8 cellular contexts compared by ENCODE assay signal in genomic region chr11:66727282-66727882, GRCh38. TPM values are rescaled to one million over a fixed set of nuclear protein-coding genes. Genes with fewer than 3 reads are reported as not detected.
DNase-seq lines count a peak whose midpoint lies in the region; ATAC-seq and TF ChIP-seq lines count a peak whose summit lies in the region.

No MANE protein-coding gene starts in this region.

- WGBS in gastroesophageal sphincter (ENCODE audit: low coverage in 1 of 2), 2 donors, result 0% methylated on average over 4 of the region's 58 CpGs; no CpG with 5 or more reads in 1 of the 2 donors

- no peak overlapping the region for H3K27ac Mint-ChIP-seq in activated T-cell treated with anti-CD3 and anti-CD28 coated beads, Interleukin-2, amount 50 U/mL, for 24 hours

- H2AFZ ChIP-seq in osteoblast (ENCODE audit: low read length), result peak overlapping the region; percentile 70

- peaks cover 15% of the 10 kb centered on the region for H3K4me1 Mint-ChIP-seq in activated T-cell treated with anti-CD3 and anti-CD28 coated beads, Interleukin-2, amount 50 U/mL, for 24 hours (ENCODE audit: low read depth)

- H3K79me2 ChIP-seq in osteoblast (ENCODE audit: insufficient read depth, low read length), result no peaks in the 10 kb centered on the region

- no peaks in the 10 kb centered on the region for H4K20me1 ChIP-seq in osteoblast (ENCODE audit: insufficient read depth, low read length)

- no peak for TF ChIP-seq EP300 in gastroesophageal sphincter (IDR thresholded peaks at IDR 0.05)

- H3K9me3 ChIP-seq in gastroesophageal sphincter (no peaks in the 10 kb centered on the region), osteoblast (ENCODE audit: low read depth, low read length) (no peaks in the 10 kb centered on the region)

- H3K36me3 Mint-ChIP-seq in activated T-cell treated with anti-CD3 and anti-CD28 coated beads, Interleukin-2, amount 50 U/mL, for 24 hours (ENCODE audit: low read depth), result no peaks in the 10 kb centered on the region

- peaks cover 39% of the 10 kb centered on the region for H3K27me3 ChIP-seq in gastroesophageal sphincter
- peaks cover 72% of the 10 kb centered on the region for H3K27me3 ChIP-seq in osteoblast (ENCODE audit: insufficient read depth, low read length)

- peak; percentile 63 for ATAC-seq in gastroesophageal sphincter
- ATAC-seq in HG02885 (IDR thresholded peaks at IDR 0.05; ENCODE audit: poor library complexity, unreplicated experiment), result no peak
- ATAC-seq in GM18861 (IDR thresholded peaks at IDR 0.05; ENCODE audit: unreplicated experiment), result no peak

- in situ Hi-C loops in KBM-7 (cut with MboI; ENCODE audit: low pct_unique_long_range_greater_than_20kb, low sequenced_read_pairs), result no loop called here

- H3K36me3 ChIP-seq in gastroesophageal sphincter (no peaks in the 10 kb centered on the region), osteoblast (ENCODE audit: insufficient read depth, low read length) (no peaks in the 10 kb centered on the region)

- no peaks in the 10 kb centered on the region for H3K9me3 Mint-ChIP-seq in activated T-cell treated with anti-CD3 and anti-CD28 coated beads, Interleukin-2, amount 50 U/mL, for 24 hours

- peak; percentile 36 for DNase-seq in DMS53 treated with DMSO at 0.1 percent for 48 hours (lab: John Stamatoyannopoulos, UW; ENCODE audit: unreplicated experiment)
- peak; percentile 61 for DNase-seq in KBM-7
- peak; percentile 49 for DNase-seq in activated T-cell treated with anti-CD3 and anti-CD28 coated beads, Interleukin-2, amount 50 U/mL, for 24 hours
- peak; percentile 90 for DNase-seq in osteoblast (ENCODE audit: insufficient read length, low spot score, missing footprints)
- no peak for DNase-seq in GM19240 (ENCODE audit: insufficient read length, low spot score)

- H3K4me3 Mint-ChIP-seq in activated T-cell treated with anti-CD3 and anti-CD28 coated beads, Interleukin-2, amount 50 U/mL, for 24 hours, result peak overlapping the region; percentile 37

- peaks cover 74% of the 10 kb centered on the region for H3K27me3 Mint-ChIP-seq in activated T-cell treated with anti-CD3 and anti-CD28 coated beads, Interleukin-2, amount 50 U/mL, for 24 hours

- TF ChIP-seq POLR2A in gastroesophageal sphincter (IDR thresholded peaks at IDR 0.05), result no peak

- H3K4me1 ChIP-seq in gastroesophageal sphincter (peaks cover 0 to 20% (median 8%) of the 10 kb centered on the region in 3 donors), osteoblast (ENCODE audit: insufficient read depth, low read length) (no peaks in the 10 kb centered on the region)

- TF ChIP-seq CTCF in gastroesophageal sphincter (IDR thresholded peaks at IDR 0.05), result no peak
- no peak for TF ChIP-seq CTCF in osteoblast (IDR thresholded peaks at IDR 0.05; ENCODE audit: extremely low read depth, low read depth, low read length)

- peak overlapping the region; percentile 27 to 64 for H3K4me3 ChIP-seq in gastroesophageal sphincter
- H3K4me3 ChIP-seq in osteoblast (ENCODE audit: insufficient read depth, low read length), result peak overlapping the region; percentile 63

- H3K27ac ChIP-seq in gastroesophageal sphincter (peak overlapping the region in 1 of 4 donors; percentile 54), osteoblast (ENCODE audit: low read depth, low read length) (no peak overlapping the region)

- peak overlapping the region; percentile 63 for H3K4me2 ChIP-seq in osteoblast (ENCODE audit: insufficient read depth, low read length)

RNA-seq across cellular contexts. Expression of gene SPTBN2, which starts 1.6 kb away (rescaled TPM):
- total RNA-seq in gastroesophageal sphincter (10 to 100 TPM in 1 of 4 donors, 1 to 10 TPM in 3; 1.8 to 19.5 (median 5.6) TPM), osteoblast (0.88 and 2.2 TPM in 2 replicates)

RNA-seq across cellular contexts. Expression of gene RBM4B, which starts 49.7 kb away (rescaled TPM):
- total RNA-seq in gastroesophageal sphincter (10 to 100 TPM; 10.7 to 28.2 (median 12.3) TPM), osteoblast (19.2 and 21.8 TPM in 2 replicates)
